ENCODE assay signal across 1 cellular context in the genomic region with DNA sequence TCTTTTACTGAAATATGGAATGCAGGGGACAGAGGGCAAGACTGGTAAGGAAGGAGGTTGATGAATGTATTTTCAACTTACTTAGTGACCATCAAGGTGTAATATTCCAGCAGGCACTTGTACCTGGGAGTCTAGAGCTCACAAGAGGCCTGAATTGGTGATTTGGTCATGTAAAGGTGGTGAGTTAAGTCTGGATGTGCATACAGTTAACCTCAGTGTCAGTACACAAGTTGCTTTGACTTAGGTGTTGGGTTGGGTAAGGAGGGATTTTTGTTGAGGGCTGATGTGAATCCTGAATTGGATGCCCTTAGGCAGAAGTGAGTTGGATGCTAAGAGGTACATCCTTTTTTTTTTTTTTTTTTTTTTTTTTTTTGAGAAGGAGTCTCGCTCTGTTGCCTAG.
TF ChIP-seq lines count a peak whose summit lies in the region.

No MANE protein-coding gene starts in this region.

TF ChIP-seq in A549, 52 proteins besides CTCF, POLR2A, EP300 and RAD21 (continued from another document):
- no peak for TF ChIP-seq SREBF2 (IDR thresholded peaks at IDR 0.05)
- no peak for TF ChIP-seq HOXA7 (CRISPR knock-in tag; IDR thresholded peaks at IDR 0.05)
- no peak for TF ChIP-seq HOXB13 (CRISPR knock-in tag; IDR thresholded peaks at IDR 0.05; ENCODE audit: low read depth)
- TF ChIP-seq KDM5A (IDR thresholded peaks at IDR 0.05) = no peak
- TF ChIP-seq, protein P1, sequence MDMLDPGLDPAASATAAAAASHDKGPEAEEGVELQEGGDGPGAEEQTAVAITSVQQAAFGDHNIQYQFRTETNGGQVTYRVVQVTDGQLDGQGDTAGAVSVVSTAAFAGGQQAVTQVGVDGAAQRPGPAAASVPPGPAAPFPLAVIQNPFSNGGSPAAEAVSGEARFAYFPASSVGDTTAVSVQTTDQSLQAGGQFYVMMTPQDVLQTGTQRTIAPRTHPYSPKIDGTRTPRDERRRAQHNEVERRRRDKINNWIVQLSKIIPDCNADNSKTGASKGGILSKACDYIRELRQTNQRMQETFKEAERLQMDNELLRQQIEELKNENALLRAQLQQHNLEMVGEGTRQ (IDR thresholded peaks at IDR 0.05) = no peak
- TF ChIP-seq POLR2AphosphoS2 (conservative IDR thresholded peaks at IDR 0.05; ENCODE audit: low read length) = no peak
- TF ChIP-seq FOSB (CRISPR knock-in tag; IDR thresholded peaks at IDR 0.05) = no peak
